In the genomic region with DNA sequence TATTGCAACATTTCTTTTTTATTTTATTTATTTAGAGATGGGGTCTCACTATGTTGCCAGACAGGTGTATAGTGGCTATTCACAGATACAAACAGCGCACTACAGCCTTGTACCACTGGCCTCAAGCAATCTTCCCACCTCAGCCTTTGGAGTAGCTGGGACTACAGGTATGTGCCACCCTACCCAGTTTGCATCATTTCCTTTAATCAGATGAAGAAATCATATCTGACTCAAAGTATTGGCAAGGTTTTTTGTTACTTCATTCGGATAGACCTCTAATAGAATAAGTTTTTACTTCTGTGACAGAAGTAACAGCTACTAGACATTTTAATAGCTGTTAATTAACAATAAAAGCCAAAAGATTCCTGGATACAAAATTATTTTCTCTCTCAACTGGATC, we compare ENCODE assay signal across 21 cellular contexts.
"Had no signal": no experiment of that assay in that cellular context is flagged by ENCODE, and none has a peak within 500 bp of the region (broad histone marks: within the 10 kb centered on the region; RNA-seq: fewer than 3 reads in every experiment).

No MANE protein-coding gene starts in this region.

- H3K27me3 ChIP-seq: gastrocnemius medialis, heart right ventricle, left lung, neural progenitor cell, ovary, suprapubic skin, thyroid gland, upper lobe of right lung had no signal

- H3K9ac ChIP-seq: neural progenitor cell had no signal

- H2AFZ ChIP-seq: neural progenitor cell had no signal

- H3K27ac ChIP-seq: gastrocnemius medialis, heart right ventricle, left lung, lower lobe of right lung, neural progenitor cell, ovary, suprapubic skin, thyroid gland, upper lobe of right lung had no signal

- ATAC-seq: effector memory CD8-positive, alpha-beta T cell; gastrocnemius medialis; heart right ventricle; left lung; lower lobe of right lung; natural killer cell treated with Interleukin-12 subunit alpha and Interleukin-12 subunit beta and Interleukin-15 and Interleukin-18, amount 100 ng/mL, for 72 hours; right cardiac atrium; stimulated activated effector memory CD8-positive, alpha-beta T cell treated with anti-CD3 and anti-CD28 coated beads, Interleukin-12 subunit alpha, Interleukin-12 subunit beta, amount 100 ng/mL, for 72 hours; stimulated activated naive CD8-positive, alpha-beta T cell treated with anti-CD3 and anti-CD28 coated beads, Interleukin-15, Interleukin-2, amounts not matched to agents 100 U/mL and 50 U/mL, for 24 hours; upper lobe of right lung had no signal

- H3K4me1 ChIP-seq: gastrocnemius medialis, lower lobe of right lung, neural progenitor cell, thyroid gland had no signal

- H3K36me3 ChIP-seq: gastrocnemius medialis, heart right ventricle, left lung, lower lobe of right lung, neural progenitor cell, ovary, suprapubic skin, thyroid gland, upper lobe of right lung had no signal

- H3K9me3 ChIP-seq: gastrocnemius medialis, lower lobe of right lung, ovary, suprapubic skin, thyroid gland, upper lobe of right lung had no signal

- H3K4me2 ChIP-seq: neural progenitor cell had no signal

- DNase-seq: effector memory CD8-positive, alpha-beta T cell; erythroblast; gastrocnemius medialis; heart right ventricle; islet precursor cell; left lung; lower lobe of right lung; mesenchymal stem cell; midbrain; nucleus accumbens; ovary; right cardiac atrium; stimulated activated CD4-positive, alpha-beta T cell treated with anti-CD3 and anti-CD28 coated beads, Interleukin-4, amount 100 ng/mL, for 1 hour; stimulated activated CD8-positive, alpha-beta memory T cell treated with anti-CD3 and anti-CD28 coated beads, Interleukin-4, amount 100 ng/mL, for 48 hours; stimulated activated naive CD8-positive, alpha-beta T cell treated with anti-CD3 and anti-CD28 coated beads, Interleukin-15, Interleukin-2, amounts not matched to agents 100 U/mL and 50 U/mL, for 24 hours; thyroid gland; upper lobe of right lung had no signal

- H3K4me3 ChIP-seq: gastrocnemius medialis, heart right ventricle, left lung, lower lobe of right lung, neural progenitor cell, ovary, suprapubic skin, thyroid gland, upper lobe of right lung had no signal
